ENCODE assay signal across 7 cellular contexts in the genomic region with DNA sequence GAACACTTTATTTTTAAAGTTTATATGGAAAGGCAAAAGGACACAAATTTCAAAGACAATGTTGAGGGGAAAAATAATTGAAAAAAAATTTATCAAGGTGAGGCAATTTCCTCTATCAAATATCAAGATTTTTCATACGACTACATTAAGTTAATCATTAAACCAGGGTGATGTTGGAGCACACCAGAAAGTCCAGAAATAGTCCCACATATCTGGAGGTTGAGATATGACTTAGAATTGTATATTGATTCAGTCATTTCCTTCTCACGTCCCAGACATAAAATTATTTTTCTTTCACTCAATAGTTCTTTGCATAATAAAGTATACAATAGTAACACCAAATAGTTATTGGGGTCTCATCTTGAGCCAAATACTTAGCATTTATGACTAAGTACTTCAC.
"Had no signal": no experiment of that assay in that cellular context is flagged by ENCODE, and none has a peak within 500 bp of the region (broad histone marks: within the 10 kb centered on the region; RNA-seq: fewer than 3 reads in every experiment).

No MANE protein-coding gene starts in this region.

- FAIRE-seq: GM12878, GM12891, GM12892, GM18507, GM19239 had no signal

- H3K4me3 ChIP-seq: GM12878 had no signal

- ATAC-seq: GM12878 had no signal

- DNase-seq: GDM1, GF-D8 had no signal
